23 cellular contexts compared by ENCODE assay signal in the genomic region with DNA sequence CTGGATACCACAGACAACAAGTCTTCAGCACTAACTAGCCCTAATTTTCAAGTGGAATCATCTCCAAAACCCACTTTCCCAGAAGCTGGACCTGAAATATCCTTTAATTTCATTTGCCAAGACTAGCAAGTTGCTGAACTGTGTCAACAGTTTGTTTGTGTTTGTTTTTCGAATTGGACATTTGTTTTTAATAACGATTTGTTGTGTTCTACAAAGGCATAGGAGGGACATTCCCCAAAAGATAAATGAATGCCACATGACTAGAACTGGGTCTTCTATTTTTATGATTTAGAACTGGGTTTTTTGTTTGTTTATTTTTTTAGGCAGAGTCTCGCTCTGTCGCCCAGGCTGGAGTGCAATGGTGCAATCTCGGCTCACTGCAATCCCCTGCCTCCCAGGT.
"Had no signal": no experiment of that assay in that cellular context is flagged by ENCODE, and none has a peak within 500 bp of the region (broad histone marks: within the 10 kb centered on the region; RNA-seq: fewer than 3 reads in every experiment).

No MANE protein-coding gene starts in this region.

- H3K9me3 ChIP-seq: gastroesophageal sphincter, mucosa of descending colon, neutrophil, psoas muscle, sigmoid colon, thoracic aorta had no signal

- H3K27ac ChIP-seq: dorsolateral prefrontal cortex, gastroesophageal sphincter, neutrophil, psoas muscle, sigmoid colon, thoracic aorta had no signal

- H3K9me3 Mint-ChIP-seq: naive thymus-derived CD8-positive, alpha-beta T cell; stimulated activated naive B cell treated with anti-CD40 and anti-IgM and Interleukin-4, amounts not matched to agents 10 μg/mL and 1 μg/mL and 100 μg/mL, for 72 hours; stimulated activated naive CD8-positive, alpha-beta T cell treated with anti-CD3 and anti-CD28 coated beads, Interleukin-15, amount 100 ng/mL, for 72 hours; type B pancreatic cell had no signal

- H3K27me3 Mint-ChIP-seq: naive thymus-derived CD8-positive, alpha-beta T cell; stimulated activated naive B cell treated with anti-CD40 and anti-IgM and Interleukin-4, amounts not matched to agents 10 μg/mL and 1 μg/mL and 100 μg/mL, for 72 hours; stimulated activated naive CD8-positive, alpha-beta T cell treated with anti-CD3 and anti-CD28 coated beads, Interleukin-15, amount 100 ng/mL, for 72 hours; type B pancreatic cell had no signal

- DNase-seq: cortex of kidney; dorsolateral prefrontal cortex; effector CD8-positive, alpha-beta T cell; foreskin fibroblast; glutamatergic neuron; kidney; left cardiac atrium; left ventricle myocardium superior; mucosa of descending colon; naive thymus-derived CD8-positive, alpha-beta T cell; psoas muscle; retina; sigmoid colon; stimulated activated CD4-positive, alpha-beta T cell treated with anti-CD3 and anti-CD28 coated beads, Interleukin-2, amount 100 ng/mL, for 24 hours; stimulated activated CD4-positive, alpha-beta T cell treated with anti-CD3 and anti-CD28 coated beads, Interleukin-4, amount 100 ng/mL, for 4 hours; stimulated activated naive B cell treated with anti-CD40 and anti-IgM and Interleukin-4, amounts not matched to agents 10 μg/mL and 1 μg/mL and 100 μg/mL, for 72 hours; stimulated activated naive CD8-positive, alpha-beta T cell treated with anti-CD3 and anti-CD28 coated beads, Interleukin-15, amount 100 ng/mL, for 72 hours had no signal

- H3K27ac Mint-ChIP-seq: stimulated activated naive B cell treated with anti-CD40 and anti-IgM and Interleukin-4, amounts not matched to agents 10 μg/mL and 1 μg/mL and 100 μg/mL, for 72 hours; stimulated activated naive CD8-positive, alpha-beta T cell treated with anti-CD3 and anti-CD28 coated beads, Interleukin-15, amount 100 ng/mL, for 72 hours; type B pancreatic cell had no signal

- FAIRE-seq: kidney, urothelium cell line had no signal

- H3K4me3 Mint-ChIP-seq: naive thymus-derived CD8-positive, alpha-beta T cell; stimulated activated naive B cell treated with anti-CD40 and anti-IgM and Interleukin-4, amounts not matched to agents 10 μg/mL and 1 μg/mL and 100 μg/mL, for 72 hours; stimulated activated naive CD8-positive, alpha-beta T cell treated with anti-CD3 and anti-CD28 coated beads, Interleukin-15, amount 100 ng/mL, for 72 hours; type B pancreatic cell had no signal

- ATAC-seq: esophagus mucosa; gastroesophageal sphincter; left cardiac atrium; left ventricle myocardium superior; mucosa of descending colon; naive thymus-derived CD8-positive, alpha-beta T cell; psoas muscle; stimulated activated naive B cell treated with anti-CD40 and anti-IgM and Interleukin-4, amounts not matched to agents 10 μg/mL and 1 μg/mL and 100 μg/mL, for 72 hours; stimulated activated naive CD8-positive, alpha-beta T cell treated with anti-CD3 and anti-CD28 coated beads, Interleukin-15, amount 100 ng/mL, for 72 hours had no signal
